ENCODE assay signal across 1 cellular context in genomic region chr16:84613408-84614071, GRCh38.
TF ChIP-seq lines count a peak whose summit lies in the region.

No MANE protein-coding gene starts in this region.

TF ChIP-seq in H1, 55 proteins besides CTCF, POLR2A, EP300 and RAD21:
- TF ChIP-seq SP2 (IDR thresholded peaks at IDR 0.05; ENCODE audit: low read length) (no peak), KDM1A (IDR thresholded peaks at IDR 0.05; ENCODE audit: borderline replicate concordance, low read length) (peak; percentile 80; the same call in 1 of the 2 replicates), SP1 (IDR thresholded peaks at IDR 0.05; ENCODE audit: low read depth, low read length) (no peak), TBP (IDR thresholded peaks at IDR 0.05; ENCODE audit: low read depth, low read length) (no peak), POU5F1 (IDR thresholded peaks at IDR 0.05; ENCODE audit: low read depth, low read length) (no peak)
- TF ChIP-seq, protein P1, sequence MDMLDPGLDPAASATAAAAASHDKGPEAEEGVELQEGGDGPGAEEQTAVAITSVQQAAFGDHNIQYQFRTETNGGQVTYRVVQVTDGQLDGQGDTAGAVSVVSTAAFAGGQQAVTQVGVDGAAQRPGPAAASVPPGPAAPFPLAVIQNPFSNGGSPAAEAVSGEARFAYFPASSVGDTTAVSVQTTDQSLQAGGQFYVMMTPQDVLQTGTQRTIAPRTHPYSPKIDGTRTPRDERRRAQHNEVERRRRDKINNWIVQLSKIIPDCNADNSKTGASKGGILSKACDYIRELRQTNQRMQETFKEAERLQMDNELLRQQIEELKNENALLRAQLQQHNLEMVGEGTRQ (IDR thresholded peaks at IDR 0.05; ENCODE audit: low read length), result 0 out of 2 replicates have a peak, but pooled peaks have one; percentile 12
